ENCODE assay signal across 35 cellular contexts in genomic region chr5:91200692-91201091, GRCh38.
"Had no signal": no experiment of that assay in that cellular context is flagged by ENCODE, and none has a peak within 500 bp of the region (broad histone marks: within the 10 kb centered on the region; RNA-seq: fewer than 3 reads in every experiment).

No MANE protein-coding gene starts in this region.

- DNase-seq: Karpas-422, Kasumi-1, MG63, MM.1S, MV-4-11, NCI-H1048, NCI-H1092, NCI-H1092 treated with DMSO at 0.1 percent for 48 hours, NCI-H1105, NCI-H1105 treated with DMSO at 0.1 percent for 48 hours, NCI-H1417, NCI-H1417 treated with DMSO at 0.1 percent for 48 hours, NCI-H1436, NCI-H1436 treated with DMSO at 0.1 percent for 48 hours, NCI-H146, NCI-H1694, NCI-H1694 treated with DMSO at 0.1 percent for 48 hours, NCI-H187, NCI-H187 treated with DMSO at 0.1 percent for 48 hours, NCI-H1930, NCI-H2029, NCI-H2029 treated with DMSO at 0.1 percent for 48 hours, NCI-H2081, NCI-H2081 treated with DMSO at 0.1 percent for 48 hours, NCI-H2107, NCI-H2171, NCI-H2171 treated with DMSO at 0.1 percent for 48 hours, NCI-H2227 treated with DMSO at 0.1 percent for 48 hours, NCI-H226, NCI-H345, NCI-H446, NCI-H446 treated with DMSO at 0.1 percent for 48 hours, NCI-H510A, NCI-H510A treated with DMSO at 0.1 percent for 48 hours, NCI-H524 had no signal

- H3K4me3 ChIP-seq: MG63 had no signal

- H3K9me3 ChIP-seq: MG63 had no signal

- H3K36me3 ChIP-seq: MG63 had no signal

- H3K27me3 ChIP-seq: MG63 had no signal
